In the genomic region with DNA sequence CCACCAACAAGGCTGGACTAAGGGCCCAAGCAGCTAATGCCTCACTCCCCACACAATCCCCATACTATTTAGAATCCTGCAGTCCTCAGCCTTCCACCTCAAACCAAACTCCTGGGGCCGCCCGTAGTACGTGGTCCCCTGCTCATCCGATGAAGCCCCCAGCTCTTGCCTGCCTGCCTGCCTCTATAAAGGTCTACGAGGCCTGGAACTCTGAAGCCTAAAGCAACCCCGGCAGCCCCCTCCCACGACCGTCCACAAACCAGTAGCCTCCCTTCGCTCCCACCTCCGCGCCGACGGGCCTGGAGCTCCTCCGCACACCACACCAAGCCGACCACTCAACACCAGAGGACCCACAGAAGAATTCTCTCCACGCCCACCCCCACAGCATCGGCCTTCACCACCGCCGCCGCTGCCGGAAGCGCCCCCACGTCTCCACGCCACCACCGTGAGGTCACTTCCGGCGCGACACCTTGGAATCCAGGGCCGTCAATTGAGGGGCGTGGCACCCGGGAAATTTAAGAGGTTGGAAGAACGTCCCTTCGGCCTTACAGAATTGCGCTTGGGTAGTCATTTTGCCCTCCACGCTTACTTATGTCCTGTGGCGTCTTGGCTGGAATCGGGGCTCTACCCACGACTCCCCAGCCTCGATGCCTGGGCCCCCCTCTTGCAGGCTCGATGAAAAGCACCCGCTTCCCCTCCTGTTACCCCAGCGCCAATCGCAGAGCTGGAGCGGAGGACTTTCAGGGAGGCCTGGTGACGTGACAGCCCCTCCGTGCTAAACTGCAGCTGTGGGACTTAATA, we compare ENCODE assay signal across 8 cellular contexts. TPM values are rescaled to one million over a fixed set of nuclear protein-coding genes. Genes with fewer than 3 reads are reported as not detected.
DNase-seq lines count a peak whose midpoint lies in the region; ATAC-seq and TF ChIP-seq lines count a peak whose summit lies in the region.

A gene with protein sequence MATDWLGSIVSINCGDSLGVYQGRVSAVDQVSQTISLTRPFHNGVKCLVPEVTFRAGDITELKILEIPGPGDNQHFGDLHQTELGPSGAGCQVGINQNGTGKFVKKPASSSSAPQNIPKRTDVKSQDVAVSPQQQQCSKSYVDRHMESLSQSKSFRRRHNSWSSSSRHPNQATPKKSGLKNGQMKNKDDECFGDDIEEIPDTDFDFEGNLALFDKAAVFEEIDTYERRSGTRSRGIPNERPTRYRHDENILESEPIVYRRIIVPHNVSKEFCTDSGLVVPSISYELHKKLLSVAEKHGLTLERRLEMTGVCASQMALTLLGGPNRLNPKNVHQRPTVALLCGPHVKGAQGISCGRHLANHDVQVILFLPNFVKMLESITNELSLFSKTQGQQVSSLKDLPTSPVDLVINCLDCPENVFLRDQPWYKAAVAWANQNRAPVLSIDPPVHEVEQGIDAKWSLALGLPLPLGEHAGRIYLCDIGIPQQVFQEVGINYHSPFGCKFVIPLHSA (minus strand): TSS at position 428 of the 801 bp plus-strand sequence. CDS start 20,900 bp downstream, outside the sequence.

- peak within 1 kb of the TSS; percentile 93 for H3K4me3 ChIP-seq in lung

- H3K27ac ChIP-seq in lung (ENCODE audit: low read depth in 1 of 2, low read length in 1 of 2): peak within 1 kb of the TSS; percentile 73 to 88

- no peaks in the 10 kb centered on the region for H3K9me3 ChIP-seq in lung (ENCODE audit: control insufficient read depth in 2 of 2, insufficient read depth in 1 of 2, low read length in 1 of 2)

- peak; percentile 75 for TF ChIP-seq POLR2A in GM19193 (IDR thresholded peaks at IDR 0.05; ENCODE audit: extremely low read depth, insufficient read depth, insufficient read length)

- 0% methylated on average over 46 of the region's 46 CpGs for WGBS in lung, 2 donors

- DNase-seq in AG09319 (ENCODE audit: extremely low read depth, low read depth): peak; percentile 29
- peak; percentile 60 for DNase-seq in NCI-H82 treated with DMSO at 0.1 percent for 48 hours (lab: John Stamatoyannopoulos, UW; ENCODE audit: unreplicated experiment)
- DNase-seq in activated CD8-positive, alpha-beta memory T cell treated with anti-CD3 and anti-CD28 coated beads for 1 hour (ENCODE audit: extremely low read depth in 1 of 2, low read depth in 1 of 2): peak; percentile 70 to 83
- peak; percentile 82 for DNase-seq in effector CD8-positive, alpha-beta T cell (lab: John Stamatoyannopoulos, UW)
- DNase-seq in lung (ENCODE audit: low spot score): peak; percentile 93
- DNase-seq in stimulated activated CD4-positive, alpha-beta T cell treated with anti-CD3 and anti-CD28 coated beads, TNF-alpha, amount 100 ng/mL, for 24 hours (ENCODE audit: low read depth in 3 of 3): peak; percentile 79 to 89 (median 84)

- TF ChIP-seq CTCF in AG09319 (IDR thresholded peaks at IDR 0.05; ENCODE audit: low read depth, low read length) (no peak), lung (IDR thresholded peaks at IDR 0.05; ENCODE audit: control extremely low read depth, extremely low read depth) (no peak)

- H3K4me1 ChIP-seq in lung (ENCODE audit: control insufficient read depth in 2 of 2, insufficient read depth in 2 of 2, low read length in 2 of 2): peaks cover 5 to 19% of the 10 kb centered on the region in 2 donors

- no peaks in the 10 kb centered on the region for H3K36me3 ChIP-seq in lung (ENCODE audit: control insufficient read depth in 2 of 2, insufficient read depth in 2 of 2, low read length in 2 of 2)

- ATAC-seq in HG03521 (IDR thresholded peaks at IDR 0.05; ENCODE audit: unreplicated experiment) (peak; percentile 85), lung (ENCODE audit: insufficient read depth, low FRiP score) (peak; percentile 93)

- no peaks in the 10 kb centered on the region for H3K27me3 ChIP-seq in lung (ENCODE audit: control insufficient read depth, insufficient read depth)

RNA-seq across cellular contexts. Expression of the gene that starts here (rescaled TPM):
- total RNA-seq in lung: 10 to 100 TPM; 27.1 to 31.9 TPM
- polyA plus RNA-seq in lung: 10 to 100 TPM; 15.3 to 17.0 TPM

Comparison
In these comparisons a context has a peak if more than half of its experiments do, and no peak if none do; other contexts are left out.
1. Peak in every context shown above with its lines: DNase-seq, ATAC-seq, H3K4me3 ChIP-seq and H3K27ac ChIP-seq.
2. DNase-seq: peak in every context shown above with its lines; median percentile 93 in lung; 84 in stimulated activated CD4-positive, alpha-beta T cell treated with anti-CD3 and anti-CD28 coated beads, TNF-alpha, amount 100 ng/mL, for 24 hours; 82 in effector CD8-positive, alpha-beta T cell; 76 in activated CD8-positive, alpha-beta memory T cell treated with anti-CD3 and anti-CD28 coated beads for 1 hour; 60 in NCI-H82 treated with DMSO at 0.1 percent for 48 hours; 29 in AG09319.